11 cellular contexts compared by ENCODE assay signal in the genomic region with DNA sequence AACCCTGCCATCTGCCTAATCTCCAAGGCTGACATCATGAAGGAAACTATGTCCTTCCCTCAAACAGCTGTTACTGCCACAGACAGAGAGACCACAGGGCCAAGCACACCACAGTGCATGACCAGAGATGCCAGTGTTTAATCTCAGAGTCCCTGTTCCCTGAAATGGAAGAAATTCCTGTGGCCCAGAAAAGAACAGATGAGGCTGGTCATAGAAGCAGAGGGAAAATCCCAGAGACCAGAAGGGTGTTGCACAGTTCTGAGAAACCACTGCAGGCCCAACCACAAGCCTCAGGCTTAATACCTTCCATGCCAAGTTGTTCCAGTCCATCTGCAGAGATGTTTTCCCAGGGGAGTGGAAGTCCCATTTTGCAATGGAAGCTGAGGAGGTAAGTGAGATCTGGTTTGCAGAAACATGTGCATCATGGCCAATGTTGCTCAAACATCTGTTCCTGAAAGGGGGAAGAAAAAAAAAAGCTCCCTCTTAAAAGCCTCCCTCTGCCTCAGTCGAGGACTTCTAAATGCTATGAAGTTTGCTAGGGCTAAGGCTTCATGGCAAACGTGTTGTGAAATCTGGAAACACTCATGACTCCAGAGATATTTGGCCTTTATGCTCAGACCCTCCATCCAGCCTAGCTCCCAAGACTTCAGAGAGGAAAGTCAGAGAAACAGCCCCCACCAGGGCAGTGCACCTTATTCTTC.
DNase-seq lines count a peak whose midpoint lies in the region; ATAC-seq lines count a peak whose summit lies in the region.
"Had no signal": no experiment of that assay in that cellular context is flagged by ENCODE, and none has a peak within 500 bp of the region (broad histone marks: within the 10 kb centered on the region; RNA-seq: fewer than 3 reads in every experiment).

No MANE protein-coding gene starts in this region.

- H3K4me1 Mint-ChIP-seq in stimulated activated naive CD8-positive, alpha-beta T cell treated with anti-CD3 and anti-CD28 coated beads, Interleukin-15, Interleukin-2, amounts not matched to agents 100 ng/mL and 50 ng/mL, for 24 hours (ENCODE audit: low read depth), result peaks cover 57% of the 10 kb centered on the region
- H3K4me1 Mint-ChIP-seq in stimulated activated naive CD8-positive, alpha-beta T cell treated with anti-CD3 and anti-CD28 coated beads, Interleukin-15, amount 100 ng/mL, for 72 hours, result peaks cover 56% of the 10 kb centered on the region

- WGBS in aorta, 2 donors, result 2 to 11% methylated on average over 2 of the region's 2 CpGs

- no peak for ATAC-seq in stimulated activated naive CD8-positive, alpha-beta T cell treated with anti-CD3 and anti-CD28 coated beads, Interleukin-15, amount 100 ng/mL, for 72 hours
- peak; percentile 42 for ATAC-seq in aorta (ENCODE audit: low FRiP score)
- ATAC-seq: T-cell had no signal

- H3K27ac Mint-ChIP-seq in stimulated activated naive CD8-positive, alpha-beta T cell treated with anti-CD3 and anti-CD28 coated beads, Interleukin-15, Interleukin-2, amounts not matched to agents 100 ng/mL and 50 ng/mL, for 24 hours, result peak overlapping the region; percentile 19
- no peak overlapping the region for H3K27ac Mint-ChIP-seq in stimulated activated naive CD8-positive, alpha-beta T cell treated with anti-CD3 and anti-CD28 coated beads, Interleukin-15, amount 100 ng/mL, for 72 hours
- H3K27ac Mint-ChIP-seq: T-cell had no signal

- H3K4me1 ChIP-seq in aorta (ENCODE audit: control insufficient read depth in 1 of 2, insufficient read depth in 2 of 2, low read length in 2 of 2), result peaks cover 0 to 2% of the 10 kb centered on the region in 2 donors

- H3K27me3 Mint-ChIP-seq in stimulated activated naive CD8-positive, alpha-beta T cell treated with anti-CD3 and anti-CD28 coated beads, Interleukin-15, Interleukin-2, amounts not matched to agents 100 ng/mL and 50 ng/mL, for 24 hours, result peaks cover 24% of the 10 kb centered on the region
- H3K27me3 Mint-ChIP-seq in stimulated activated naive CD8-positive, alpha-beta T cell treated with anti-CD3 and anti-CD28 coated beads, Interleukin-15, amount 100 ng/mL, for 72 hours, result peaks cover 18% of the 10 kb centered on the region

- no peak overlapping the region for H3K4me3 Mint-ChIP-seq in stimulated activated naive CD8-positive, alpha-beta T cell treated with anti-CD3 and anti-CD28 coated beads, Interleukin-15, Interleukin-2, amounts not matched to agents 100 ng/mL and 50 ng/mL, for 24 hours
- H3K4me3 Mint-ChIP-seq in stimulated activated naive CD8-positive, alpha-beta T cell treated with anti-CD3 and anti-CD28 coated beads, Interleukin-15, amount 100 ng/mL, for 72 hours, result no peak overlapping the region
- H3K4me3 Mint-ChIP-seq: T-cell had no signal

- H3K36me3 Mint-ChIP-seq in stimulated activated naive CD8-positive, alpha-beta T cell treated with anti-CD3 and anti-CD28 coated beads, Interleukin-15, Interleukin-2, amounts not matched to agents 100 ng/mL and 50 ng/mL, for 24 hours (ENCODE audit: low read depth), result peaks cover 12% of the 10 kb centered on the region
- H3K36me3 Mint-ChIP-seq: T-cell had no signal

- intact Hi-C loops in aorta (cut with DNase I), result loop anchor here (5.0 to 10.0 kb wide), 9 partner anchors 78 to 713 kb away; a partner anchor contains a TSS

- no peaks in the 10 kb centered on the region for H3K36me3 ChIP-seq in aorta (ENCODE audit: control insufficient read depth in 1 of 2, insufficient read depth in 2 of 2, low read length in 1 of 2)

- H3K9me3 ChIP-seq in aorta (ENCODE audit: control insufficient read depth, low read length), result no peaks in the 10 kb centered on the region

- peaks cover 14% of the 10 kb centered on the region for H3K9me3 Mint-ChIP-seq in stimulated activated naive CD8-positive, alpha-beta T cell treated with anti-CD3 and anti-CD28 coated beads, Interleukin-15, Interleukin-2, amounts not matched to agents 100 ng/mL and 50 ng/mL, for 24 hours
- H3K9me3 Mint-ChIP-seq in stimulated activated naive CD8-positive, alpha-beta T cell treated with anti-CD3 and anti-CD28 coated beads, Interleukin-15, amount 100 ng/mL, for 72 hours, result peaks cover 8 to 27% of the 10 kb centered on the region in 2 donors

- no peak for DNase-seq in stimulated activated naive CD8-positive, alpha-beta T cell treated with anti-CD3 and anti-CD28 coated beads, Interleukin-15, amount 100 ng/mL, for 72 hours
- DNase-seq in epidermal melanocyte (ENCODE audit: insufficient read length, low spot score), result peak; percentile 74
- peak; percentile 11 for DNase-seq in middle frontal gyrus (ENCODE audit: extremely low spot score, low spot score)
- DNase-seq in aorta, result no peak
- no peak for DNase-seq in activated CD4-positive, alpha-beta T cell treated with anti-CD3 and anti-CD28 coated beads for 1 hour
- DNase-seq in NCI-H2081 (lab: John Stamatoyannopoulos, UW), result no peak
- DNase-seq in Ammon's horn (ENCODE audit: low spot score), result no peak
- DNase-seq: activated gamma-delta T cell, NCI-H1092 had no signal

- H3K4me3 ChIP-seq in aorta (ENCODE audit: low read length in 2 of 2), result no peak overlapping the region

- peak overlapping the region in 1 of 2 donors; percentile 81 for H3K27ac ChIP-seq in aorta (ENCODE audit: low read depth in 1 of 2, low read length in 2 of 2)

- H3K27me3 ChIP-seq in aorta (ENCODE audit: control insufficient read depth in 1 of 2, insufficient read depth in 2 of 2, low read length in 1 of 2), result no peaks in the 10 kb centered on the region

Comparison
In these comparisons a context has a peak if more than half of its experiments do, and no peak if none do; other contexts are left out.
1. DNase-seq: peak in epidermal melanocyte (single experiment) and middle frontal gyrus (single experiment); none in stimulated activated naive CD8-positive, alpha-beta T cell treated with anti-CD3 and anti-CD28 coated beads, Interleukin-15, amount 100 ng/mL, for 72 hours (0 of 2), aorta (0 of 2), activated CD4-positive, alpha-beta T cell treated with anti-CD3 and anti-CD28 coated beads for 1 hour (single experiment), NCI-H2081 (0 of 2) and Ammon's horn (single experiment).